ENCODE assay signal across 28 cellular contexts in genomic region chr17:45867702-45868101, GRCh38. TPM values are rescaled to one million over a fixed set of nuclear protein-coding genes. Genes with fewer than 3 reads are reported as not detected.
DNase-seq lines count a peak whose midpoint lies in the region; ATAC-seq, FAIRE-seq and TF ChIP-seq lines count a peak whose summit lies in the region.
"Had no signal": no experiment of that assay in that cellular context is flagged by ENCODE, and none has a peak within 500 bp of the region (broad histone marks: within the 10 kb centered on the region; RNA-seq: fewer than 3 reads in every experiment).

No MANE protein-coding gene starts in this region.

- H3K4me3 Mint-ChIP-seq in GM23338 (no peak overlapping the region), endothelial cell (ENCODE audit: unreplicated experiment) (no peak overlapping the region)
- H3K4me3 Mint-ChIP-seq in naive thymus-derived CD4-positive, alpha-beta T cell = no peak overlapping the region
- H3K4me3 Mint-ChIP-seq: activated CD8-positive, alpha-beta memory T cell treated with anti-CD3 and anti-CD28 coated beads, Interleukin-2, amount 10 ng/mL, durations not matched to agents 7 days and 5 days; activated naive CD8-positive, alpha-beta T cell; CD8-positive, alpha-beta T cell; HFFc6; stimulated activated naive CD8-positive, alpha-beta T cell treated with anti-CD3 and anti-CD28 coated beads, Interleukin-15, amount 100 ng/mL, for 72 hours; type B pancreatic cell had no signal

- H3K9me3 ChIP-seq in small intestine (ENCODE audit: control insufficient read depth, low read depth) = no peaks in the 10 kb centered on the region
- H3K9me3 ChIP-seq in naive thymus-derived CD4-positive, alpha-beta T cell (ENCODE audit: control insufficient read depth in 2 of 3, low read length in 3 of 3) = no peaks in the 10 kb centered on the region
- H3K9me3 ChIP-seq: spleen had no signal

- no peaks in the 10 kb centered on the region for H3K36me3 Mint-ChIP-seq in GM23338 (ENCODE audit: low read depth)
- no peaks in the 10 kb centered on the region for H3K36me3 Mint-ChIP-seq in endothelial cell (ENCODE audit: low read depth, unreplicated experiment)
- H3K36me3 Mint-ChIP-seq in naive thymus-derived CD4-positive, alpha-beta T cell = no peaks in the 10 kb centered on the region
- H3K36me3 Mint-ChIP-seq: activated CD8-positive, alpha-beta memory T cell treated with anti-CD3 and anti-CD28 coated beads, Interleukin-2, amount 10 ng/mL, durations not matched to agents 7 days and 5 days; activated naive CD8-positive, alpha-beta T cell; CD8-positive, alpha-beta T cell; type B pancreatic cell had no signal

- H3K4me1 ChIP-seq in GM23338 (ENCODE audit: insufficient read depth) = peaks cover 22% of the 10 kb centered on the region
- H3K4me1 ChIP-seq in small intestine (ENCODE audit: control insufficient read depth in 2 of 2, insufficient read depth in 1 of 2, low read depth in 1 of 2, low read length in 1 of 2) = no peaks in the 10 kb centered on the region
- H3K4me1 ChIP-seq in naive thymus-derived CD4-positive, alpha-beta T cell (ENCODE audit: control insufficient read depth in 2 of 2, insufficient read depth in 2 of 2, low read length in 2 of 2) = no peaks in the 10 kb centered on the region

- no peaks in the 10 kb centered on the region for H3K9me3 Mint-ChIP-seq in GM23338
- no peaks in the 10 kb centered on the region for H3K9me3 Mint-ChIP-seq in endothelial cell (ENCODE audit: unreplicated experiment)
- no peaks in the 10 kb centered on the region for H3K9me3 Mint-ChIP-seq in naive thymus-derived CD4-positive, alpha-beta T cell
- H3K9me3 Mint-ChIP-seq: CD8-positive, alpha-beta T cell; HFFc6; stimulated activated naive CD8-positive, alpha-beta T cell treated with anti-CD3 and anti-CD28 coated beads, Interleukin-15, amount 100 ng/mL, for 72 hours; type B pancreatic cell had no signal

- CTCF ChIA-PET in naive thymus-derived CD4-positive, alpha-beta T cell (lab: Charles Lee) = no interaction called here

- POLR2A ChIA-PET in naive thymus-derived CD4-positive, alpha-beta T cell (lab: Charles Lee) = no interaction called here

- H2AFZ ChIP-seq in GM23338 = peak overlapping the region; percentile 2; the same call in 1 of the 2 replicates

- no peak overlapping the region for H3K4me3 ChIP-seq in GM23338
- no peak overlapping the region for H3K4me3 ChIP-seq in small intestine (ENCODE audit: low read depth in 1 of 2, low read length in 2 of 2)
- H3K4me3 ChIP-seq in naive thymus-derived CD4-positive, alpha-beta T cell (ENCODE audit: low read length) = no peak overlapping the region
- H3K4me3 ChIP-seq: spleen had no signal

- H3K27me3 ChIP-seq in GM23338 (ENCODE audit: insufficient read depth) (no peaks in the 10 kb centered on the region), layer of hippocampus (ENCODE audit: control insufficient read depth, insufficient read depth, low read length) (no peaks in the 10 kb centered on the region), small intestine (ENCODE audit: control insufficient read depth in 2 of 2, insufficient read depth in 2 of 2, low read length in 2 of 2) (no peaks in the 10 kb centered on the region)
- no peaks in the 10 kb centered on the region for H3K27me3 ChIP-seq in naive thymus-derived CD4-positive, alpha-beta T cell (ENCODE audit: control insufficient read depth in 2 of 2, insufficient read depth in 2 of 2, low read length in 2 of 2)

- DNase-seq in GM23338 (ENCODE audit: low spot score) (peak; percentile 42), M059J (ENCODE audit: low read depth) (peak; percentile 4), small intestine (no peak), endothelial cell (ENCODE audit: low spot score) (no peak)
- no peak for DNase-seq in naive thymus-derived CD4-positive, alpha-beta T cell
- DNase-seq: activated CD4-positive, alpha-beta T cell treated with anti-CD3 and anti-CD28 coated beads for 48 hours; activated CD8-positive, alpha-beta memory T cell treated with anti-CD3 and anti-CD28 coated beads, Interleukin-2, amount 10 ng/mL, durations not matched to agents 7 days and 5 days; CD8-positive, alpha-beta T cell; DMS79; HFFc6; IMR-90; NCI-H510A; RPMI8226; spleen; stimulated activated CD4-positive, alpha-beta T cell treated with anti-CD3 and anti-CD28 coated beads, Interleukin-4, amount 100 ng/mL, for 4 hours; stimulated activated naive CD8-positive, alpha-beta T cell treated with anti-CD3 and anti-CD28 coated beads, Interleukin-15, amount 100 ng/mL, for 72 hours; SW 1271 had no signal

- H4K20me1 ChIP-seq in GM23338 (replicated peaks; ENCODE audit: insufficient read depth) = no peaks in the 10 kb centered on the region

- H3K27me3 Mint-ChIP-seq in GM23338 (ENCODE audit: insufficient read depth, low read depth, poor library complexity) (peaks cover 2% of the 10 kb centered on the region), endothelial cell (ENCODE audit: unreplicated experiment) (peaks cover 2% of the 10 kb centered on the region)
- H3K27me3 Mint-ChIP-seq in naive thymus-derived CD4-positive, alpha-beta T cell = peaks cover 0 to 32% (median 11%) of the 10 kb centered on the region in 5 donors

- no peak overlapping the region for H3K27ac ChIP-seq in GM23338 (ENCODE audit: low read depth)
- peak overlapping the region; percentile 98 for H3K27ac ChIP-seq in angular gyrus (ENCODE audit: low read depth, low read length)
- H3K27ac ChIP-seq in layer of hippocampus (ENCODE audit: low read depth, low read length) = peak overlapping the region; percentile 90
- no peak overlapping the region for H3K27ac ChIP-seq in small intestine (ENCODE audit: low read depth in 1 of 2, low read length in 1 of 2)
- no peak overlapping the region for H3K27ac ChIP-seq in naive thymus-derived CD4-positive, alpha-beta T cell (ENCODE audit: low read depth, low read length)
- H3K27ac ChIP-seq: HL-60, spleen had no signal

- intact Hi-C loops in naive thymus-derived CD4-positive, alpha-beta T cell (cut with micrococcal nuclease) = no loop called here

- no peak for TF ChIP-seq CTCF in GM23338 (conservative IDR thresholded peaks at IDR 0.05; ENCODE audit: low read depth in 2 of 2)
- no peak for TF ChIP-seq CTCF in endothelial cell (IDR thresholded peaks at IDR 0.05; ENCODE audit: unreplicated experiment)

- H3K27ac Mint-ChIP-seq in GM23338 (no peak overlapping the region), endothelial cell (ENCODE audit: unreplicated experiment) (no peak overlapping the region)
- H3K27ac Mint-ChIP-seq in naive thymus-derived CD4-positive, alpha-beta T cell = no peak overlapping the region
- H3K27ac Mint-ChIP-seq: activated CD8-positive, alpha-beta memory T cell treated with anti-CD3 and anti-CD28 coated beads, Interleukin-2, amount 10 ng/mL, durations not matched to agents 7 days and 5 days; activated naive CD8-positive, alpha-beta T cell; CD8-positive, alpha-beta T cell; HFFc6; type B pancreatic cell had no signal

- H3K36me3 ChIP-seq in GM23338 (ENCODE audit: insufficient read depth) = no peaks in the 10 kb centered on the region
- no peaks in the 10 kb centered on the region for H3K36me3 ChIP-seq in small intestine (ENCODE audit: control insufficient read depth in 2 of 2, insufficient read depth in 2 of 2, low read length in 2 of 2)
- no peaks in the 10 kb centered on the region for H3K36me3 ChIP-seq in naive thymus-derived CD4-positive, alpha-beta T cell (ENCODE audit: control insufficient read depth in 2 of 3, insufficient read depth in 3 of 3, low read length in 3 of 3)
- H3K36me3 ChIP-seq: spleen had no signal

- no peaks in the 10 kb centered on the region for H3F3A ChIP-seq in GM23338 (replicated peaks; ENCODE audit: low read depth)

- no peak for FAIRE-seq in small intestine (lab: Jason Lieb, UNC)
- FAIRE-seq: colon, endometrium, TTC549 had no signal

- 51 to 68% (median 64%) methylated on average over 8 of the region's 8 CpGs for WGBS in small intestine, 3 donors

- peaks cover 35% of the 10 kb centered on the region for H3K4me1 Mint-ChIP-seq in GM23338
- peaks cover 21% of the 10 kb centered on the region for H3K4me1 Mint-ChIP-seq in endothelial cell (ENCODE audit: unreplicated experiment)
- H3K4me1 Mint-ChIP-seq in naive thymus-derived CD4-positive, alpha-beta T cell = peaks cover 0 to 25% (median 11%) of the 10 kb centered on the region in 7 donors

- H3K79me2 ChIP-seq in GM23338 (replicated peaks; ENCODE audit: insufficient read depth) = no peaks in the 10 kb centered on the region

- H3K9me2 ChIP-seq in GM23338 (ENCODE audit: insufficient read depth) = 0 out of 2 replicates have a peak, but pooled peaks cover 6% of the 10 kb centered on the region

- no peak overlapping the region for H3K4me2 ChIP-seq in GM23338

- ATAC-seq in GM23338 (no peak), HG03097 (IDR thresholded peaks at IDR 0.05; ENCODE audit: low FRiP score, unreplicated experiment) (no peak)
- no peak for ATAC-seq in naive thymus-derived CD4-positive, alpha-beta T cell
- ATAC-seq: activated CD8-positive, alpha-beta memory T cell treated with anti-CD3 and anti-CD28 coated beads, Interleukin-2, amount 10 ng/mL, durations not matched to agents 7 days and 5 days; CD8-positive, alpha-beta T cell; stimulated activated naive CD8-positive, alpha-beta T cell treated with anti-CD3 and anti-CD28 coated beads, Interleukin-15, amount 100 ng/mL, for 72 hours had no signal

RNA-seq across cellular contexts. Expression of gene SPPL2C, which starts 23.0 kb away (rescaled TPM):
- 0.14 TPM in 1 of 2 replicates, not detected in the other for total RNA-seq in GM23338 (2014; rRNA removed; shearing (Covaris generic))
- polyA plus RNA-seq in GM23338 (2016; fragmentation: Nextera tagmentation; extraction: Ambion mirVana) (not detected in 2 replicates), small intestine (not detected)
- not detected in 2 replicates for total RNA-seq in M059J (2014; rRNA removed; shearing (Covaris generic))
- not detected for total RNA-seq in endothelial cell (ENCODE audit: unreplicated experiment)
- total RNA-seq in naive thymus-derived CD4-positive, alpha-beta T cell = not detected
- polyA plus RNA-seq in naive thymus-derived CD4-positive, alpha-beta T cell = not detected
- total RNA-seq: activated CD8-positive, alpha-beta memory T cell treated with anti-CD3 and anti-CD28 coated beads, Interleukin-2, amount 10 ng/mL, durations not matched to agents 7 days and 5 days; CD8-positive, alpha-beta T cell; HFFc6; IMR-90; liver; renal cortical epithelial cell; spleen had no signal
- polyA plus RNA-seq: IMR-90, liver, spleen had no signal

RNA-seq across cellular contexts. Expression of gene MAPT, which starts 26.7 kb away (rescaled TPM):
- total RNA-seq in GM23338 (2014; rRNA removed; shearing (Covaris generic)) = 1.1 and 1.7 TPM in 2 replicates
- 2.1 and 2.8 TPM in 2 replicates for polyA plus RNA-seq in GM23338 (2016; fragmentation: Nextera tagmentation; extraction: Ambion mirVana)
- 0.15 and 0.20 TPM in 2 replicates for total RNA-seq in M059J (2014; rRNA removed; shearing (Covaris generic))
- 1 to 10 TPM in 1 of 3 donors, under 1 TPM in 1, not detected in 1; 0.54 to 6.0 TPM for polyA plus RNA-seq in small intestine
- 0.28 TPM for total RNA-seq in endothelial cell (ENCODE audit: unreplicated experiment)
- 1 to 10 TPM in 3 of 5 experiments, under 1 TPM in 2; 0.27 to 1.3 (median 1.1) TPM for total RNA-seq in naive thymus-derived CD4-positive, alpha-beta T cell
- polyA plus RNA-seq in naive thymus-derived CD4-positive, alpha-beta T cell = under 1 TPM; 0.12 to 0.80 TPM

Comparison
In these comparisons a context has a peak if more than half of its experiments do, and no peak if none do; other contexts are left out.
1. DNase-seq: peak in GM23338 (single experiment) and M059J (single experiment); none in small intestine (single experiment), endothelial cell (single experiment) and naive thymus-derived CD4-positive, alpha-beta T cell (0 of 9).
2. H3K27ac ChIP-seq: peak in angular gyrus (single experiment) and layer of hippocampus (single experiment); none in GM23338 (single experiment), small intestine (0 of 2) and naive thymus-derived CD4-positive, alpha-beta T cell (single experiment).